8 cellular contexts compared by ENCODE assay signal in genomic region chr9:95313010-95313498, GRCh38. TPM values are rescaled to one million over a fixed set of nuclear protein-coding genes. Genes with fewer than 3 reads are reported as not detected.
A peak's percentile ranks its signal among the peaks of the same experiment; 100 is the strongest.
DNase-seq lines count a peak whose midpoint lies in the region; ATAC-seq and TF ChIP-seq lines count a peak whose summit lies in the region.

No MANE protein-coding gene starts in this region.

- CTCF ChIA-PET in Caco-2 (lab: Charles Lee), result no interaction called here

- H3K36me3 ChIP-seq in Caco-2 (ENCODE audit: control insufficient read depth, insufficient read depth, low read length), result no peaks in the 10 kb centered on the region

- H3K27me3 Mint-ChIP-seq in Caco-2 (ENCODE audit: insufficient read depth, unreplicated experiment) (no peaks in the 10 kb centered on the region), nephron progenitor cell (ENCODE audit: low read depth, poor library complexity) (peaks cover 6% of the 10 kb centered on the region)

- H3K36me3 Mint-ChIP-seq in Caco-2 (ENCODE audit: insufficient read depth, unreplicated experiment) (peaks cover 15% of the 10 kb centered on the region), nephron progenitor cell (ENCODE audit: low read depth) (no peaks in the 10 kb centered on the region)

- no peaks in the 10 kb centered on the region for H3K9me3 ChIP-seq in Caco-2

- no peaks in the 10 kb centered on the region for H3K27me3 ChIP-seq in Caco-2 (replicated peaks; ENCODE audit: control insufficient read depth, insufficient read depth, low read length)

- intact Hi-C loops in Caco-2 (cut with micrococcal nuclease; ENCODE audit: unreplicated experiment), result loop anchor here (10.0 kb wide), 1 partner anchor 562 kb away; the partner anchor contains the start of gene ERCC6L2

- H3K4me1 ChIP-seq in Caco-2, result peaks cover 10% of the 10 kb centered on the region; the same call in 1 of the 2 replicates

- H3K4me3 Mint-ChIP-seq in Caco-2 (ENCODE audit: unreplicated experiment), result peak overlapping the region; percentile 65
- H3K4me3 Mint-ChIP-seq in nephron progenitor cell, result peak overlapping the region; percentile 76

- ATAC-seq in SK-N-SH treated with all-trans-retinoic acid at 6 μM for 48 hours, result peak; percentile 90
- ATAC-seq in HG02623 (IDR thresholded peaks at IDR 0.05; ENCODE audit: unreplicated experiment), result no peak
- ATAC-seq in GM19397 (IDR thresholded peaks at IDR 0.05; ENCODE audit: unreplicated experiment), result no peak
- ATAC-seq in GM21786 (IDR thresholded peaks at IDR 0.05; ENCODE audit: unreplicated experiment), result no peak

- DNase-seq in Caco-2 (peak; percentile 67 to 83), LoVo (ENCODE audit: low spot score) (peak; percentile 79), fibroblast of pulmonary artery (ENCODE audit: low read depth) (peak; percentile 66), nephron progenitor cell (peak; percentile 65)

- no TSS peak for BruUV-seq in Caco-2 (replicated peaks; lab: Mats Ljungman, UMichigan)

- H3K27ac Mint-ChIP-seq in Caco-2 (ENCODE audit: unreplicated experiment), result no peak overlapping the region
- no peak overlapping the region for H3K27ac Mint-ChIP-seq in nephron progenitor cell

- H3K9me3 Mint-ChIP-seq in Caco-2 (ENCODE audit: unreplicated experiment) (no peaks in the 10 kb centered on the region), nephron progenitor cell (no peaks in the 10 kb centered on the region)

- POLR2A ChIA-PET in Caco-2 (lab: Charles Lee), result no interaction called here

- H3K4me3 ChIP-seq in Caco-2 (ENCODE audit: low read depth, low read length) (peak overlapping the region; percentile 33), fibroblast of pulmonary artery (replicated peaks; ENCODE audit: low read depth, low read length) (peak overlapping the region; percentile 53)

- H3K4me1 Mint-ChIP-seq in Caco-2 (ENCODE audit: low read depth, unreplicated experiment), result peaks cover 14% of the 10 kb centered on the region
- peaks cover 36% of the 10 kb centered on the region for H3K4me1 Mint-ChIP-seq in nephron progenitor cell

- TF ChIP-seq CTCF in Caco-2 (IDR thresholded peaks at IDR 0.05; ENCODE audit: insufficient read depth in 1 of 2, low read depth in 1 of 2, low read length in 1 of 2, severe bottlenecking in 1 of 2, unreplicated experiment in 1 of 2) (no peak), fibroblast of pulmonary artery (IDR thresholded peaks at IDR 0.05; ENCODE audit: low read length, missing control alignments) (no peak), nephron progenitor cell (IDR thresholded peaks at IDR 0.05) (no peak)

TF ChIP-seq in SK-N-SH treated with all-trans-retinoic acid at 6 μM for 48 hours, 23 proteins besides CTCF, POLR2A, EP300 and RAD21:
- no peak for TF ChIP-seq BACH2 (CRISPR knock-in tag; IDR thresholded peaks at IDR 0.05; ENCODE audit: borderline replicate concordance)
- no peak for TF ChIP-seq CSDC2 (CRISPR knock-in tag; IDR thresholded peaks at IDR 0.05)
- TF ChIP-seq ISL1 (CRISPR knock-in tag; IDR thresholded peaks at IDR 0.05), result no peak
- TF ChIP-seq ZFP3 (CRISPR knock-in tag; IDR thresholded peaks at IDR 0.05), result no peak
- no peak for TF ChIP-seq TSHZ2 (CRISPR knock-in tag; IDR thresholded peaks at IDR 0.05)

RNA-seq across cellular contexts. Expression of gene FANCC, which starts 4.5 kb away (rescaled TPM):
- total RNA-seq in Caco-2 (2022), result 24.3 and 29.2 TPM in 2 replicates
